8 cellular contexts compared by ENCODE assay signal in genomic region chr6:42564496-42564890, GRCh38. TPM values are rescaled to one million over a fixed set of nuclear protein-coding genes. Genes with fewer than 3 reads are reported as not detected.
DNase-seq lines count a peak whose midpoint lies in the region; ATAC-seq and TF ChIP-seq lines count a peak whose summit lies in the region.

No MANE protein-coding gene starts in this region.

- H3K9me3 ChIP-seq in colonic mucosa = no peaks in the 10 kb centered on the region
- no peaks in the 10 kb centered on the region for H3K9me3 ChIP-seq in naive thymus-derived CD4-positive, alpha-beta T cell (ENCODE audit: control insufficient read depth in 2 of 3, low read length in 3 of 3)

- H3K4me3 Mint-ChIP-seq in naive thymus-derived CD4-positive, alpha-beta T cell = peak overlapping the region; percentile 94 to 100 (median 96)

- no peaks in the 10 kb centered on the region for H3K4me1 ChIP-seq in colonic mucosa
- H3K4me1 ChIP-seq in naive thymus-derived CD4-positive, alpha-beta T cell (ENCODE audit: control insufficient read depth in 2 of 2, insufficient read depth in 2 of 2, low read length in 2 of 2) = peaks cover 12% of the 10 kb centered on the region in 2 donors

- peaks cover 17 to 49% (median 35%) of the 10 kb centered on the region in 7 donors for H3K4me1 Mint-ChIP-seq in naive thymus-derived CD4-positive, alpha-beta T cell

- H3K27ac Mint-ChIP-seq in naive thymus-derived CD4-positive, alpha-beta T cell = peak overlapping the region; percentile 89 to 98 (median 93)

- peak; percentile 8 for ATAC-seq in GM18517 (IDR thresholded peaks at IDR 0.05; ENCODE audit: unreplicated experiment)
- peak; percentile 30 for ATAC-seq in naive thymus-derived CD4-positive, alpha-beta T cell

- H3K4me3 ChIP-seq in colonic mucosa = peak overlapping the region; percentile 60
- peak overlapping the region; percentile 92 for H3K4me3 ChIP-seq in naive thymus-derived CD4-positive, alpha-beta T cell (ENCODE audit: low read length)

- peak overlapping the region; percentile 90 to 95 for H3K9ac ChIP-seq in colonic mucosa (ENCODE audit: low read depth in 2 of 2, low read length in 2 of 2)

- POLR2A ChIA-PET in naive thymus-derived CD4-positive, alpha-beta T cell (lab: Charles Lee) = interaction anchor here (0.6 to 2.3 kb wide), 15 partner anchors 11 to 777 kb away, joined by 3 to 12 read pairs (median 4); partner anchors contain the start of genes BYSL, CNPY3, KLC4 and MED20
- POLR2A ChIA-PET in HEK293T (lab: Yijun Ruan, JAX) = interaction anchor here (0.9 to 2.7 kb wide), 11 partner anchors 9 to 315 kb away, joined by 3 to 30 read pairs (median 4); partner anchors contain the start of genes RPL7L1 and TRERF1

- peaks cover 0 to 7% (median 0%) of the 10 kb centered on the region in 5 donors for H3K27me3 Mint-ChIP-seq in naive thymus-derived CD4-positive, alpha-beta T cell

- H3K36me3 Mint-ChIP-seq in naive thymus-derived CD4-positive, alpha-beta T cell = peaks cover 0 to 14% (median 4%) of the 10 kb centered on the region in 5 donors

- no peaks in the 10 kb centered on the region for H3K27me3 ChIP-seq in colonic mucosa
- H3K27me3 ChIP-seq in naive thymus-derived CD4-positive, alpha-beta T cell (ENCODE audit: control insufficient read depth in 2 of 2, insufficient read depth in 2 of 2, low read length in 2 of 2) = no peaks in the 10 kb centered on the region

- peak overlapping the region; percentile 89 for H3K27ac ChIP-seq in 22Rv1
- H3K27ac ChIP-seq in colonic mucosa = peak overlapping the region; percentile 93
- peak overlapping the region; percentile 95 for H3K27ac ChIP-seq in naive thymus-derived CD4-positive, alpha-beta T cell (ENCODE audit: low read depth, low read length)

- CTCF ChIA-PET in naive thymus-derived CD4-positive, alpha-beta T cell (lab: Charles Lee) = interaction anchor here (0.7 to 2.3 kb wide), 6 partner anchors 17 to 777 kb away, joined by 3 to 11 read pairs (median 5); partner anchors contain the start of gene TOMM6
- CTCF ChIA-PET in HEK293T (lab: Yijun Ruan, JAX) = interaction anchor here (0.7 to 2.5 kb wide), 4 partner anchors 8 to 415 kb away, joined by 3 to 16 read pairs (median 3); no protein-coding TSS in a partner anchor

- intact Hi-C loops in colonic mucosa (cut with DNase I) = no loop called here
- intact Hi-C loops in naive thymus-derived CD4-positive, alpha-beta T cell (cut with micrococcal nuclease) = loop anchor here (1.0 to 10.0 kb wide), 18 partner anchors 8 to 1562 kb away; partner anchors contain the start of genes ABCC10 (in 2 of the 2), KLC4 (in 2 of the 2), MRPL2 (in 2 of the 2) and TBCC (in 2 of the 2)

- no peak for TF ChIP-seq CTCF in 22Rv1 (IDR thresholded peaks at IDR 0.05)
- no peak for TF ChIP-seq CTCF in colonic mucosa (IDR thresholded peaks at IDR 0.05)
- no peak for TF ChIP-seq CTCF in GM10266 (IDR thresholded peaks at IDR 0.05; ENCODE audit: control insufficient read depth, insufficient read depth, low read depth, missing control alignments)

- peak; percentile 59 for DNase-seq in NCI-H2171 treated with DMSO at 0.1 percent for 48 hours (lab: John Stamatoyannopoulos, UW)
- no peak for DNase-seq in colonic mucosa
- DNase-seq in naive thymus-derived CD4-positive, alpha-beta T cell = no peak
- no peak for DNase-seq in HEK293T (ENCODE audit: extremely low spot score)
- no peak for DNase-seq in NCI-H345 (lab: John Stamatoyannopoulos, UW)
- no peak for DNase-seq in GM10266 (ENCODE audit: extremely low spot score)

- no peaks in the 10 kb centered on the region for H3K36me3 ChIP-seq in colonic mucosa
- H3K36me3 ChIP-seq in naive thymus-derived CD4-positive, alpha-beta T cell (ENCODE audit: control insufficient read depth in 2 of 3, insufficient read depth in 3 of 3, low read length in 3 of 3) = peaks cover 0 to 8% (median 0%) of the 10 kb centered on the region in 3 experiments

- peaks cover 0 to 2% (median 0%) of the 10 kb centered on the region in 11 donors for H3K9me3 Mint-ChIP-seq in naive thymus-derived CD4-positive, alpha-beta T cell

TF ChIP-seq in HEK293T, 16 proteins besides CTCF, POLR2A, EP300 and RAD21:
- TF ChIP-seq ZNF384 (IDR thresholded peaks at IDR 0.05) (no peak), FOXM1 (IDR thresholded peaks at IDR 0.05; ENCODE audit: borderline replicate concordance) (no peak), LEF1 (IDR thresholded peaks at IDR 0.05; ENCODE audit: borderline replicate concordance) (no peak), CTBP1 (IDR thresholded peaks at IDR 0.05; ENCODE audit: borderline replicate concordance) (no peak), FOXK2 (IDR thresholded peaks at IDR 0.05) (no peak), BHLHE40 (IDR thresholded peaks at IDR 0.05; ENCODE audit: borderline replicate concordance) (no peak), NFRKB (IDR thresholded peaks at IDR 0.05) (no peak), PKNOX1 (IDR thresholded peaks at IDR 0.05) (no peak), FOXA1 (IDR thresholded peaks at IDR 0.05) (no peak), ARNT (IDR thresholded peaks at IDR 0.05) (no peak), L3MBTL2 (conservative IDR thresholded peaks at IDR 0.05) (no peak), TARDBP (IDR thresholded peaks at IDR 0.05) (no peak), SP1 (IDR thresholded peaks at IDR 0.05) (no peak), SUZ12 (IDR thresholded peaks at IDR 0.05) (no peak)

RNA-seq across cellular contexts. Expression of gene UBR2, which starts 0.7 kb away (rescaled TPM):
- 10 to 100 TPM; 33.0 to 42.3 TPM for total RNA-seq in colonic mucosa
- 10 to 100 TPM; 35.6 to 45.5 (median 38.9) TPM for total RNA-seq in naive thymus-derived CD4-positive, alpha-beta T cell
- polyA plus RNA-seq in naive thymus-derived CD4-positive, alpha-beta T cell = 10 to 100 TPM; 10.1 to 12.3 TPM
